Comparison of ENCODE assay signal across 1 cellular context in the genomic region with DNA sequence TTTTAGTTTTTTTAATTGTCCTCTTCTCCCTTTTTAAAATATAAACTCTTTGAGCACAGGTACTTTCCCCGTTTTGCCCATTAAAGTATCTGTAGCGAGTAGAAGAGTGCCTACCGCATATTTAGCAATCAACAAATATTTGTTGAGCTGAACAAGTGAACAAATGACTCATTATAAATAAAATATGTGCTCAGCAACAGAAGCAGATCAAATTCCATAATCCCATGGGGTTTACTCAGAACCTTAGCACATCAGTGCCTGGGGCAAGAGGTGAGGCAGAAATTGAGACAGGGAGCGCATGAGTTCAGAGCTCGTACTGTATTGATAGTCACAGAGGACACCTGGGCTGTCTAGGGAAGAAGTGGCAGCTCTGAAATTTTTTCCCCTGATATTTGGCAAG.
TF ChIP-seq lines count a peak whose summit lies in the region.

No MANE protein-coding gene starts in this region.

TF ChIP-seq in HepG2, 621 proteins besides CTCF, POLR2A, EP300 and RAD21 (continued from another document):
- TF ChIP-seq, protein P1, sequence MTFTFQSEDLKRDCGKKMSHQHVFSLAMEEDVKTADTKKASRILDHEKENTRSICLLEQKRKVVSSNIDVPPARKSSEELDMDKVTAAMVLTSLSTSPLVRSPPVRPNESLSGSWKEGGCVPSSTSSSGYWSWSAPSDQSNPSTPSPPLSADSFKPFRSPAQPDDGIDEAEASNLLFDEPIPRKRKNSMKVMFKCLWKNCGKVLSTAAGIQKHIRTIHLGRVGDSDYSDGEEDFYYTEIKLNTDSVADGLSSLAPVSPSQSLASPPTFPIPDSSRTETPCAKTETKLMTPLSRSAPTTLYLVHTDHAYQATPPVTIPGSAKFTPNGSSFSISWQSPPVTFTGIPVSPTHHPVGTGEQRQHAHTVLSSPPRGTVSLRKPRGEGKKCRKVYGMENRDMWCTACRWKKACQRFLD (CRISPR knock-in tag; IDR thresholded peaks at IDR 0.05; ENCODE audit: borderline replicate concordance), result no peak
- TF ChIP-seq HOXA9 (CRISPR knock-in tag; IDR thresholded peaks at IDR 0.05; ENCODE audit: borderline replicate concordance) (no peak), ZNF331 (CRISPR knock-in tag; IDR thresholded peaks at IDR 0.05) (no peak), ZNF496 (CRISPR knock-in tag; IDR thresholded peaks at IDR 0.05; ENCODE audit: insufficient replicate concordance) (no peak), BRD4 (CRISPR knock-in tag; IDR thresholded peaks at IDR 0.05) (no peak), ZNF558 (CRISPR knock-in tag; IDR thresholded peaks at IDR 0.05; ENCODE audit: borderline replicate concordance) (no peak), TBL1XR1 (IDR thresholded peaks at IDR 0.05; ENCODE audit: borderline replicate concordance, low read length, partially characterized antibody) (no peak), TCF7L2 (IDR thresholded peaks at IDR 0.05; ENCODE audit: low read depth, low read length) (no peak), NCOA2 (CRISPR knock-in tag; IDR thresholded peaks at IDR 0.05) (no peak), SNAPC2 (CRISPR knock-in tag; IDR thresholded peaks at IDR 0.05) (no peak), ZNF296 (CRISPR knock-in tag; conservative IDR thresholded peaks at IDR 0.05) (no peak), MED8 (CRISPR knock-in tag; IDR thresholded peaks at IDR 0.05; ENCODE audit: insufficient replicate concordance) (no peak), IKZF4 (CRISPR knock-in tag; IDR thresholded peaks at IDR 0.05; ENCODE audit: borderline replicate concordance, low read depth, not compliant biosample characterization) (no peak), ZFP36 (IDR thresholded peaks at IDR 0.05; ENCODE audit: borderline replicate concordance, low read depth, low read length, partially characterized antibody) (no peak), SOX6 (IDR thresholded peaks at IDR 0.05) (no peak), SOX6 (CRISPR knock-in tag; IDR thresholded peaks at IDR 0.05) (peak; percentile 51; the same call in 1 of the 2 replicates), ZNF205 (CRISPR knock-in tag; IDR thresholded peaks at IDR 0.05) (no peak), ZNF550 (CRISPR knock-in tag; IDR thresholded peaks at IDR 0.05; ENCODE audit: borderline replicate concordance) (no peak), CCDC6 (CRISPR knock-in tag; IDR thresholded peaks at IDR 0.05) (no peak), NAIF1 (CRISPR knock-in tag; IDR thresholded peaks at IDR 0.05; ENCODE audit: borderline replicate concordance) (no peak), ZNF768 (CRISPR knock-in tag; IDR thresholded peaks at IDR 0.05) (no peak), ZNF547 (CRISPR knock-in tag; IDR thresholded peaks at IDR 0.05) (no peak), TAF1 (CRISPR knock-in tag; IDR thresholded peaks at IDR 0.05) (no peak), SRSF9 (IDR thresholded peaks at IDR 0.05; ENCODE audit: borderline replicate concordance, insufficient read depth, low read depth, low read length, poor library complexity, severe bottlenecking) (no peak), CAMTA2 (CRISPR knock-in tag; IDR thresholded peaks at IDR 0.05; ENCODE audit: borderline replicate concordance) (no peak), TSC22D2 (CRISPR knock-in tag; IDR thresholded peaks at IDR 0.05; ENCODE audit: borderline replicate concordance) (no peak), PAX8 (CRISPR knock-in tag; IDR thresholded peaks at IDR 0.05; ENCODE audit: borderline replicate concordance) (no peak), RARG (CRISPR knock-in tag; IDR thresholded peaks at IDR 0.05; ENCODE audit: low read depth) (no peak), IRX3 (CRISPR knock-in tag; IDR thresholded peaks at IDR 0.05; ENCODE audit: borderline replicate concordance, low read depth) (no peak), NR3C1 (CRISPR knock-in tag; IDR thresholded peaks at IDR 0.05) (no peak), KDM1A (CRISPR knock-in tag; IDR thresholded peaks at IDR 0.05) (no peak), ZNF24 (IDR thresholded peaks at IDR 0.05) (no peak), ZNF282 (IDR thresholded peaks at IDR 0.05; ENCODE audit: partially characterized antibody) (no peak), ZNF619 (CRISPR knock-in tag; IDR thresholded peaks at IDR 0.05) (no peak), ZNF180 (CRISPR knock-in tag; IDR thresholded peaks at IDR 0.05; ENCODE audit: borderline replicate concordance, low read depth) (no peak), CENPX (CRISPR knock-in tag; IDR thresholded peaks at IDR 0.05) (no peak), RFX1 (IDR thresholded peaks at IDR 0.05) (no peak), ZNF883 (CRISPR knock-in tag; IDR thresholded peaks at IDR 0.05; ENCODE audit: not compliant biosample characterization) (no peak), ZNF605 (CRISPR knock-in tag; IDR thresholded peaks at IDR 0.05) (no peak), ZNF335 (CRISPR knock-in tag; IDR thresholded peaks at IDR 0.05) (no peak), FOXP1 (IDR thresholded peaks at IDR 0.05) (no peak), FOXP1 (CRISPR knock-in tag; IDR thresholded peaks at IDR 0.05) (peak; percentile 57), SOX13 (IDR thresholded peaks at IDR 0.05) (no peak), SOX13 (CRISPR knock-in tag; conservative IDR thresholded peaks at IDR 0.05 in 1 of 2, IDR thresholded peaks at IDR 0.05 in 1 of 2) (peak in 1 of 2 experiments; percentile 50; a peak in 1 of 4 replicates), MLLT10 (CRISPR knock-in tag; IDR thresholded peaks at IDR 0.05) (no peak), SIN3A (IDR thresholded peaks at IDR 0.05; ENCODE audit: borderline replicate concordance, low read depth, low read length) (no peak), NCOA1 (CRISPR knock-in tag; IDR thresholded peaks at IDR 0.05) (no peak), ZNF839 (CRISPR knock-in tag; IDR thresholded peaks at IDR 0.05; ENCODE audit: borderline replicate concordance) (no peak)
- TF ChIP-seq, protein P2, sequence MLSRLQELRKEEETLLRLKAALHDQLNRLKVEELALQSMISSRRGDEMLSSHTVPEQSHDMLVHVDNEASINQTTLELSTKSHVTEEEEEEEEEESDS (CRISPR knock-in tag; IDR thresholded peaks at IDR 0.05; ENCODE audit: borderline replicate concordance), result no peak
- TF ChIP-seq, protein P3, sequence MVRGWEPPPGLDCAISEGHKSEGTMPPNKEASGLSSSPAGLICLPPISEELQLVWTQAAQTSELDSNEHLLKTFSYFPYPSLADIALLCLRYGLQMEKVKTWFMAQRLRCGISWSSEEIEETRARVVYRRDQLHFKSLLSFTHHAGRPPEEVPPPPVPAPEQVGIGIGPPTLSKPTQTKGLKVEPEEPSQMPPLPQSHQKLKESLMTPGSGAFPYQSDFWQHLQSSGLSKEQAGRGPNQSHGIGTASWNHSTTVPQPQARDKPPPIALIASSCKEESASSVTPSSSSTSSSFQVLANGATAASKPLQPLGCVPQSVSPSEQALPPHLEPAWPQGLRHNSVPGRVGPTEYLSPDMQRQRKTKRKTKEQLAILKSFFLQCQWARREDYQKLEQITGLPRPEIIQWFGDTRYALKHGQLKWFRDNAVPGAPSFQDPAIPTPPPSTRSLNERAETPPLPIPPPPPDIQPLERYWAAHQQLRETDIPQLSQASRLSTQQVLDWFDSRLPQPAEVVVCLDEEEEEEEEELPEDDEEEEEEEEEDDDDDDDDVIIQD (CRISPR knock-in tag; IDR thresholded peaks at IDR 0.05; ENCODE audit: low read depth), result no peak
- TF ChIP-seq, protein P4, sequence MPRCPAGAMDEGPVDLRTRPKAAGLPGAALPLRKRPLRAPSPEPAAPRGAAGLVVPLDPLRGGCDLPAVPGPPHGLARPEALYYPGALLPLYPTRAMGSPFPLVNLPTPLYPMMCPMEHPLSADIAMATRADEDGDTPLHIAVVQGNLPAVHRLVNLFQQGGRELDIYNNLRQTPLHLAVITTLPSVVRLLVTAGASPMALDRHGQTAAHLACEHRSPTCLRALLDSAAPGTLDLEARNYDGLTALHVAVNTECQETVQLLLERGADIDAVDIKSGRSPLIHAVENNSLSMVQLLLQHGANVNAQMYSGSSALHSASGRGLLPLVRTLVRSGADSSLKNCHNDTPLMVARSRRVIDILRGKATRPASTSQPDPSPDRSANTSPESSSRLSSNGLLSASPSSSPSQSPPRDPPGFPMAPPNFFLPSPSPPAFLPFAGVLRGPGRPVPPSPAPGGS (CRISPR knock-in tag; IDR thresholded peaks at IDR 0.05), result no peak
- TF ChIP-seq, protein P5, sequence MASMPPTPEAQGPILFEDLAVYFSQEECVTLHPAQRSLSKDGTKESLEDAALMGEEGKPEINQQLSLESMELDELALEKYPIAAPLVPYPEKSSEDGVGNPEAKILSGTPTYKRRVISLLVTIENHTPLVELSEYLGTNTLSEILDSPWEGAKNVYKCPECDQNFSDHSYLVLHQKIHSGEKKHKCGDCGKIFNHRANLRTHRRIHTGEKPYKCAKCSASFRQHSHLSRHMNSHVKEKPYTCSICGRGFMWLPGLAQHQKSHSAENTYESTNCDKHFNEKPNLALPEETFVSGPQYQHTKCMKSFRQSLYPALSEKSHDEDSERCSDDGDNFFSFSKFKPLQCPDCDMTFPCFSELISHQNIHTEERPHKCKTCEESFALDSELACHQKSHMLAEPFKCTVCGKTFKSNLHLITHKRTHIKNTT (CRISPR knock-in tag; IDR thresholded peaks at IDR 0.05), result no peak
- TF ChIP-seq, protein P6, sequence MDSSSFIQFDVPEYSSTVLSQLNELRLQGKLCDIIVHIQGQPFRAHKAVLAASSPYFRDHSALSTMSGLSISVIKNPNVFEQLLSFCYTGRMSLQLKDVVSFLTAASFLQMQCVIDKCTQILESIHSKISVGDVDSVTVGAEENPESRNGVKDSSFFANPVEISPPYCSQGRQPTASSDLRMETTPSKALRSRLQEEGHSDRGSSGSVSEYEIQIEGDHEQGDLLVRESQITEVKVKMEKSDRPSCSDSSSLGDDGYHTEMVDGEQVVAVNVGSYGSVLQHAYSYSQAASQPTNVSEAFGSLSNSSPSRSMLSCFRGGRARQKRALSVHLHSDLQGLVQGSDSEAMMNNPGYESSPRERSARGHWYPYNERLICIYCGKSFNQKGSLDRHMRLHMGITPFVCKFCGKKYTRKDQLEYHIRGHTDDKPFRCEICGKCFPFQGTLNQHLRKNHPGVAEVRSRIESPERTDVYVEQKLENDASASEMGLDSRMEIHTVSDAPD (CRISPR knock-in tag; IDR thresholded peaks at IDR 0.05), result no peak
- TF ChIP-seq, protein P7, sequence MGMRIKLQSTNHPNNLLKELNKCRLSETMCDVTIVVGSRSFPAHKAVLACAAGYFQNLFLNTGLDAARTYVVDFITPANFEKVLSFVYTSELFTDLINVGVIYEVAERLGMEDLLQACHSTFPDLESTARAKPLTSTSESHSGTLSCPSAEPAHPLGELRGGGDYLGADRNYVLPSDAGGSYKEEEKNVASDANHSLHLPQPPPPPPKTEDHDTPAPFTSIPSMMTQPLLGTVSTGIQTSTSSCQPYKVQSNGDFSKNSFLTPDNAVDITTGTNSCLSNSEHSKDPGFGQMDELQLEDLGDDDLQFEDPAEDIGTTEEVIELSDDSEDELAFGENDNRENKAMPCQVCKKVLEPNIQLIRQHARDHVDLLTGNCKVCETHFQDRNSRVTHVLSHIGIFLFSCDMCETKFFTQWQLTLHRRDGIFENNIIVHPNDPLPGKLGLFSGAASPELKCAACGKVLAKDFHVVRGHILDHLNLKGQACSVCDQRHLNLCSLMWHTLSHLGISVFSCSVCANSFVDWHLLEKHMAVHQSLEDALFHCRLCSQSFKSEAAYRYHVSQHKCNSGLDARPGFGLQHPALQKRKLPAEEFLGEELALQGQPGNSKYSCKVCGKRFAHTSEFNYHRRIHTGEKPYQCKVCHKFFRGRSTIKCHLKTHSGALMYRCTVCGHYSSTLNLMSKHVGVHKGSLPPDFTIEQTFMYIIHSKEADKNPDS (CRISPR knock-in tag; IDR thresholded peaks at IDR 0.05), result no peak
- TF ChIP-seq, protein P8, sequence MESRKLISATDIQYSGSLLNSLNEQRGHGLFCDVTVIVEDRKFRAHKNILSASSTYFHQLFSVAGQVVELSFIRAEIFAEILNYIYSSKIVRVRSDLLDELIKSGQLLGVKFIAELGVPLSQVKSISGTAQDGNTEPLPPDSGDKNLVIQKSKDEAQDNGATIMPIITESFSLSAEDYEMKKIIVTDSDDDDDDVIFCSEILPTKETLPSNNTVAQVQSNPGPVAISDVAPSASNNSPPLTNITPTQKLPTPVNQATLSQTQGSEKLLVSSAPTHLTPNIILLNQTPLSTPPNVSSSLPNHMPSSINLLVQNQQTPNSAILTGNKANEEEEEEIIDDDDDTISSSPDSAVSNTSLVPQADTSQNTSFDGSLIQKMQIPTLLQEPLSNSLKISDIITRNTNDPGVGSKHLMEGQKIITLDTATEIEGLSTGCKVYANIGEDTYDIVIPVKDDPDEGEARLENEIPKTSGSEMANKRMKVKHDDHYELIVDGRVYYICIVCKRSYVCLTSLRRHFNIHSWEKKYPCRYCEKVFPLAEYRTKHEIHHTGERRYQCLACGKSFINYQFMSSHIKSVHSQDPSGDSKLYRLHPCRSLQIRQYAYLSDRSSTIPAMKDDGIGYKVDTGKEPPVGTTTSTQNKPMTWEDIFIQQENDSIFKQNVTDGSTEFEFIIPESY (CRISPR knock-in tag; IDR thresholded peaks at IDR 0.05), result no peak
TF ChIP-seq in HepG2: peak in this region for 48.
